12 cellular contexts compared by ENCODE assay signal in the genomic region with DNA sequence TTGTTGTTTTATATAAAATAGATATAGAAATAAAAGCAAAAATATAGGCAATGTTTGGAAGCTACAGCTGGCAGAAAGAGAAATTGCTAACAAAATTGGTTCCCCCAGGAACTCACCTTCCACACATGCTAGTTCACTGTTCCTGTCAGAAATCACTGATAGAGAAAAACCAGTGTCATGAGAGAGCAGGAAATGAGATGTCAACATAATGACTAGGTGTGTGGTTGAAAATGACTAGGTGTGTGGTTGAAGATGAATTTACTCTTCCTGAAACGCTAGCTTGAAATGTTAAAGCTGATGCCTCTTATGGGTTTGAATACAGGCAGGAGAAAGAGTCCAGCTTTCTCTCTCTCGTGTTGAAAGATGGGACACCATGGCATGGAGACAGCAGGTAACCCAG.
DNase-seq lines count a peak whose midpoint lies in the region; ATAC-seq, FAIRE-seq and TF ChIP-seq lines count a peak whose summit lies in the region.
"Had no signal": no experiment of that assay in that cellular context is flagged by ENCODE, and none has a peak within 500 bp of the region (broad histone marks: within the 10 kb centered on the region; RNA-seq: fewer than 3 reads in every experiment).

No MANE protein-coding gene starts in this region.

- no peaks in the 10 kb centered on the region for H4K20me1 ChIP-seq in HepG2 (ENCODE audit: insufficient read depth, low read length)

- H3K9me3 ChIP-seq in HepG2 (ENCODE audit: low read length) = no peaks in the 10 kb centered on the region
- H3K9me3 ChIP-seq: thoracic aorta had no signal

- H3K4me3 Mint-ChIP-seq in activated T-cell treated with anti-CD3 and anti-CD28 coated beads, Interleukin-2, amount 50 U/mL, for 4 hours = no peak overlapping the region
- H3K4me3 Mint-ChIP-seq in stimulated activated effector memory CD8-positive, alpha-beta T cell treated with anti-CD3 and anti-CD28 coated beads, Interleukin-12 subunit alpha, Interleukin-12 subunit beta, amount 100 ng/mL, for 72 hours = no peak overlapping the region

- no peaks in the 10 kb centered on the region for H3K27me3 ChIP-seq in HepG2 (ENCODE audit: control insufficient read depth in 1 of 2, insufficient read depth in 2 of 2, low read length in 2 of 2)

- TF ChIP-seq POLR2A in HepG2 (IDR thresholded peaks at IDR 0.05; ENCODE audit: insufficient read depth in 1 of 2, low read depth in 2 of 2, low read length in 2 of 2) = no peak

- H3K36me3 Mint-ChIP-seq in activated T-cell treated with anti-CD3 and anti-CD28 coated beads, Interleukin-2, amount 50 U/mL, for 4 hours (ENCODE audit: insufficient read depth) = no peaks in the 10 kb centered on the region
- no peaks in the 10 kb centered on the region for H3K36me3 Mint-ChIP-seq in stimulated activated effector memory CD8-positive, alpha-beta T cell treated with anti-CD3 and anti-CD28 coated beads, Interleukin-12 subunit alpha, Interleukin-12 subunit beta, amount 100 ng/mL, for 72 hours

- no peaks in the 10 kb centered on the region for H3K27me3 Mint-ChIP-seq in activated T-cell treated with anti-CD3 and anti-CD28 coated beads, Interleukin-2, amount 50 U/mL, for 4 hours (ENCODE audit: low read depth)

- no peak for FAIRE-seq in HepG2 (lab: Jason Lieb, UNC)
- FAIRE-seq: H1 had no signal

- no peak for DNase-seq in activated T-cell treated with anti-CD3 and anti-CD28 coated beads, Interleukin-2, amount 50 U/mL, for 4 hours
- no peak for DNase-seq in activated T-cell treated with anti-CD3 and anti-CD28 coated beads, Interleukin-2, amount 50 U/mL, for 1 hour
- no peak for DNase-seq in stimulated activated effector memory CD8-positive, alpha-beta T cell treated with anti-CD3 and anti-CD28 coated beads, Interleukin-12 subunit alpha, Interleukin-12 subunit beta, amount 100 ng/mL, for 72 hours (ENCODE audit: low spot score in 2 of 2)
- DNase-seq in HepG2 (ENCODE audit: low spot score) (no peak), HT-29 (ENCODE audit: low spot score) (no peak)
- DNase-seq in stimulated activated CD4-positive, alpha-beta T cell treated with anti-CD3 and anti-CD28 coated beads, Interleukin-4, amount 100 ng/mL, for 4 hours = no peak
- DNase-seq: activated CD4-positive, alpha-beta T cell treated with anti-CD3 and anti-CD28 coated beads, Interleukin-2, amount 50 U/mL, for 48 hours; NCI-H82 had no signal

- POLR2A ChIA-PET in HepG2 (lab: Yijun Ruan, JAX) = no interaction called here

- in situ Hi-C loops in HepG2 (cut with HindIII; ENCODE audit: extremely low pct_ligation_motif_present, low pct_unique_long_range_greater_than_20kb) = no loop called here

- peak; percentile 78 to 84 for ATAC-seq in activated T-cell treated with anti-CD3 and anti-CD28 coated beads, Interleukin-2, amount 50 U/mL, for 4 hours
- ATAC-seq in GM21723 (IDR thresholded peaks at IDR 0.05; ENCODE audit: unreplicated experiment) (peak; percentile 94), HG03469 (IDR thresholded peaks at IDR 0.05; ENCODE audit: unreplicated experiment) (peak; percentile 90), HepG2 (no peak)
- peak; percentile 94 for ATAC-seq in stimulated activated effector memory CD8-positive, alpha-beta T cell treated with anti-CD3 and anti-CD28 coated beads, Interleukin-12 subunit alpha, Interleukin-12 subunit beta, amount 100 ng/mL, for 72 hours

- no peak overlapping the region for H3K4me3 ChIP-seq in HepG2 (replicated peaks in 1 of 3; ENCODE audit: insufficient read depth in 1 of 3, low read depth in 2 of 3, low read length in 3 of 3)
- H3K4me3 ChIP-seq: thoracic aorta had no signal

- peak overlapping the region; percentile 30 for H3K27ac Mint-ChIP-seq in stimulated activated effector memory CD8-positive, alpha-beta T cell treated with anti-CD3 and anti-CD28 coated beads, Interleukin-12 subunit alpha, Interleukin-12 subunit beta, amount 100 ng/mL, for 72 hours

- no TSS peak for BruUV-seq in HepG2 (replicated peaks; lab: Mats Ljungman, UMichigan)

- H3K36me3 ChIP-seq in HepG2 (replicated peaks in 1 of 2; ENCODE audit: control insufficient read depth in 1 of 2, insufficient read depth in 2 of 2, low read length in 2 of 2) = no peaks in the 10 kb centered on the region
- H3K36me3 ChIP-seq: thoracic aorta had no signal

- H3K4me2 ChIP-seq in HepG2 (ENCODE audit: low read depth, low read length) = no peak overlapping the region

- TF ChIP-seq EP300 in HepG2 (IDR thresholded peaks at IDR 0.05; ENCODE audit: low read depth in 2 of 2, low read length in 2 of 2) = no peak
- no peak for TF ChIP-seq EP300 in HepG2 (CRISPR knock-in tag; IDR thresholded peaks at IDR 0.05; ENCODE audit: borderline replicate concordance)

- H3K9me3 Mint-ChIP-seq in activated T-cell treated with anti-CD3 and anti-CD28 coated beads, Interleukin-2, amount 50 U/mL, for 4 hours = no peaks in the 10 kb centered on the region
- no peaks in the 10 kb centered on the region for H3K9me3 Mint-ChIP-seq in stimulated activated effector memory CD8-positive, alpha-beta T cell treated with anti-CD3 and anti-CD28 coated beads, Interleukin-12 subunit alpha, Interleukin-12 subunit beta, amount 100 ng/mL, for 72 hours

- 24% methylated on average over 2 of the region's 2 CpGs for WGBS in HepG2 (ENCODE audit: low lambda C conversion rate)

- H3K9ac ChIP-seq in HepG2 (ENCODE audit: insufficient read depth, low read depth, low read length) = no peak overlapping the region

- CTCF ChIA-PET in HepG2 (lab: Yijun Ruan, JAX; ENCODE audit: low intra/inter-chr PET ratio, low total read pairs) = no interaction called here

- TF ChIP-seq RAD21 in HepG2 (CRISPR knock-in tag; IDR thresholded peaks at IDR 0.05) = no peak

- peaks cover 4% of the 10 kb centered on the region for H3K4me1 Mint-ChIP-seq in activated T-cell treated with anti-CD3 and anti-CD28 coated beads, Interleukin-2, amount 50 U/mL, for 4 hours (ENCODE audit: low read depth)
- H3K4me1 Mint-ChIP-seq in stimulated activated effector memory CD8-positive, alpha-beta T cell treated with anti-CD3 and anti-CD28 coated beads, Interleukin-12 subunit alpha, Interleukin-12 subunit beta, amount 100 ng/mL, for 72 hours = peaks cover 7% of the 10 kb centered on the region

- H2AFZ ChIP-seq in HepG2 (ENCODE audit: low read length) = no peak overlapping the region

- H3K27ac ChIP-seq in HepG2 (ENCODE audit: extremely low read length, insufficient read depth, low read length) = no peak overlapping the region
- H3K27ac ChIP-seq: thoracic aorta had no signal

- H3K79me2 ChIP-seq in HepG2 (ENCODE audit: insufficient read depth, low read length) = no peaks in the 10 kb centered on the region

- H3K4me1 ChIP-seq in HepG2 (ENCODE audit: insufficient read depth, low read length) = no peaks in the 10 kb centered on the region

- TF ChIP-seq CTCF in HepG2 (CRISPR knock-in tag; IDR thresholded peaks at IDR 0.05) = no peak

- intact Hi-C loops in HepG2 (cut with micrococcal nuclease; ENCODE audit: unreplicated experiment) = no loop called here

TF ChIP-seq in HepG2, 621 proteins besides CTCF, POLR2A, EP300 and RAD21 (continues in another document):
- no peak for TF ChIP-seq ZNF138 (CRISPR knock-in tag; IDR thresholded peaks at IDR 0.05; ENCODE audit: low read depth)
- no peak for TF ChIP-seq ERF (CRISPR knock-in tag; IDR thresholded peaks at IDR 0.05)
- TF ChIP-seq ZNF878 (CRISPR knock-in tag; IDR thresholded peaks at IDR 0.05) = no peak
- no peak for TF ChIP-seq PAX8 (CRISPR knock-in tag; IDR thresholded peaks at IDR 0.05; ENCODE audit: borderline replicate concordance)
- TF ChIP-seq ZSCAN31 (CRISPR knock-in tag; IDR thresholded peaks at IDR 0.05; ENCODE audit: low read depth) = no peak
- TF ChIP-seq UBTF (CRISPR knock-in tag; IDR thresholded peaks at IDR 0.05) = no peak
- no peak for TF ChIP-seq SIX4 (CRISPR knock-in tag; IDR thresholded peaks at IDR 0.05)
- no peak for TF ChIP-seq CENPX (CRISPR knock-in tag; IDR thresholded peaks at IDR 0.05)
- no peak for TF ChIP-seq PRDM10 (CRISPR knock-in tag; IDR thresholded peaks at IDR 0.05; ENCODE audit: low read depth)
